In genomic region chr12:127728729-127729128, GRCh38 we compare ENCODE assay signal across 30 cellular contexts.
"Had no signal": no experiment of that assay in that cellular context is flagged by ENCODE, and none has a peak within 500 bp of the region (broad histone marks: within the 10 kb centered on the region; RNA-seq: fewer than 3 reads in every experiment).

No MANE protein-coding gene starts in this region.

- H3K27ac ChIP-seq: VCaP, WERI-Rb-1 had no signal

- H3K36me3 ChIP-seq: WERI-Rb-1 had no signal

- DNase-seq: activated B cell treated with CpG ODN at 0.5 μM for 24 hours; activated CD4-positive, alpha-beta memory T cell treated with anti-CD3 and anti-CD28 coated beads for 36 hours; activated CD4-positive, alpha-beta memory T cell treated with anti-CD3 and anti-CD28 coated beads, Interleukin-2, amount 10 ng/mL, durations not matched to agents 7 days and 5 days; activated CD4-positive, alpha-beta T cell treated with anti-CD3 and anti-CD28 coated beads for 1 hour; activated CD4-positive, alpha-beta T cell treated with anti-CD3 and anti-CD28 coated beads for 36 hours; activated CD4-positive, alpha-beta T cell treated with anti-CD3 and anti-CD28 coated beads for 4 hours; activated CD4-positive, alpha-beta T cell treated with anti-CD3 and anti-CD28 coated beads for 48 hours; activated CD4-positive, alpha-beta T cell treated with anti-CD3 and anti-CD28 coated beads, Interleukin-2, amount 10 ng/mL, durations not matched to agents 24 days and 14 days; activated CD4-positive, alpha-beta T cell treated with anti-CD3 and anti-CD28 coated beads, Interleukin-2, amount 10 ng/mL, durations not matched to agents 7 days and 5 days; activated CD4-positive, alpha-beta T cell treated with anti-CD3 and anti-CD28 coated beads, Interleukin-2, amount 50 U/mL, for 1 hour; activated CD4-positive, alpha-beta T cell treated with anti-CD3 and anti-CD28 coated beads, Interleukin-2, amount 50 U/mL, for 4 hours; activated CD4-positive, alpha-beta T cell treated with anti-CD3 and anti-CD28 coated beads, Interleukin-2, amount 50 U/mL, for 48 hours; activated CD4-positive, CD25-positive, alpha-beta regulatory T cell; activated CD4-positive, CD25-positive, alpha-beta regulatory T cell treated with anti-CD3 and anti-CD28 coated beads, Interleukin-2, amount 50 U/mL, for 72 hours; activated CD8-positive, alpha-beta memory T cell treated with anti-CD3 and anti-CD28 coated beads for 24 hours; activated CD8-positive, alpha-beta memory T cell treated with anti-CD3 and anti-CD28 coated beads, Interleukin-2, amount 10 ng/mL, durations not matched to agents 7 days and 5 days; activated CD8-positive, alpha-beta memory T cell treated with anti-CD3 and anti-CD28 coated beads, Interleukin-2, amount 50 U/mL, for 4 hours; activated CD8-positive, alpha-beta memory T cell treated with anti-CD3 and anti-CD28 coated beads, Interleukin-2, amount 50 U/mL, for 48 hours; activated CD8-positive, alpha-beta T cell treated with anti-CD3 and anti-CD28 coated beads for 36 hours; activated CD8-positive, alpha-beta T cell treated with anti-CD3 and anti-CD28 coated beads, Interleukin-2, amount 10 ng/mL, durations not matched to agents 7 days and 5 days; activated T-cell treated with anti-CD3 and anti-CD28 coated beads for 4 hours; T-helper 1 cell; T-helper 17 cell; T-helper 2 cell; T-helper 9 cell; T1000; WERI-Rb-1 had no signal

- ATAC-seq: activated CD4-positive, alpha-beta T cell treated with anti-CD3 and anti-CD28 coated beads for 36 hours; activated CD4-positive, CD25-positive, alpha-beta regulatory T cell treated with anti-CD3 and anti-CD28 coated beads, Interleukin-2, amount 50 U/mL, for 24 hours; activated CD8-positive, alpha-beta memory T cell treated with anti-CD3 and anti-CD28 coated beads, Interleukin-2, amount 10 ng/mL, durations not matched to agents 7 days and 5 days; activated CD8-positive, alpha-beta T cell treated with anti-CD3 and anti-CD28 coated beads for 36 hours; activated CD8-positive, alpha-beta T cell treated with anti-CD3 and anti-CD28 coated beads, Interleukin-2, amount 10 ng/mL, durations not matched to agents 7 days and 5 days; T-helper 17 cell; WTC11 had no signal
